ENCODE assay signal across 29 cellular contexts in the genomic region with DNA sequence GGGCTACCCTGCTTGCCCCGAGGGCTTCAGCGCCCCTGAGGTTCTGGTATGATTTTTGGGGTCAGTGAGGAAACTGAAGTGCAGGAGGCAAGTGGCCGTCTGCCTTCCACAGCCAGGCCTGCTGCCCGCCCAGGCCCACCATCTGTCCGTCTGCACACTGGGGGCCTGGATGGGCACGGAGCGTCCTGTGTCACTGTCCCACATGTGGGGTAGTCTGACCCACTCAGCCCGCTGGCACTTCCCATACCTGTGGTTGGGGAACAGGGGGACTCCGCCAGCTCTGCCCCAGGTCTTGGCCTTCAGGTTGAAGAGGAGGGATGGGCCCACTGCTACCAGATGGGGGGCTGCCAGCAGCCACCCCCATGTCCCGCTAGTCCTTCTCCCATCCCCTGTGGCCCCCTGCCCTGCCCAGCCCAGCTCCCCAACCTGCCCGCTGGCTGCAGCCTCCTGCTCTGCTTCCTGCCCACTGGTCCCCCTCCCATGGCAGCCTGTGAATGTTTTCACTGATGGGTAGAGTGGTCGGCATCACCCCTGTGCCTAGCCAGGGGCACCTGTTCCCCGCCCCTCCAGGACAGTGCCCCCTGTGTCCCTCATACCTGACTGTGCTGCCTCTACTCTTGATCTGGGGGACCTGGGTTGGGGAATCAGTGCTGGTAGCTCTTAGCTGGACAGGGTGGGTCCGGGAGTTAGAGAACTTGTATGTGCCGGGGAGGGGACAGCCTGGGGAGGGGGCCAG. TPM values are rescaled to one million over a fixed set of nuclear protein-coding genes. Genes with fewer than 3 reads are reported as not detected.
DNase-seq lines count a peak whose midpoint lies in the region; ATAC-seq and TF ChIP-seq lines count a peak whose summit lies in the region.
"Had no signal": no experiment of that assay in that cellular context is flagged by ENCODE, and none has a peak within 500 bp of the region (broad histone marks: within the 10 kb centered on the region; RNA-seq: fewer than 3 reads in every experiment).

No MANE protein-coding gene starts in this region.

- H3K79me2 ChIP-seq in osteoblast (ENCODE audit: insufficient read depth, low read length), result peaks cover 88% of the 10 kb centered on the region

- H2BK12ac ChIP-seq in mesenchymal stem cell (ENCODE audit: low read length in 2 of 2), result no peak overlapping the region

- WGBS in gastroesophageal sphincter (ENCODE audit: low coverage in 1 of 2), 2 donors, result 86 to 100% methylated on average over 1 to 3 of the region's 15 CpGs
- 90% methylated on average over 15 of the region's 15 CpGs for WGBS in prostate gland
- WGBS in mesenchymal stem cell, result 96% methylated on average over 15 of the region's 15 CpGs

- TF ChIP-seq POLR2A in gastroesophageal sphincter (IDR thresholded peaks at IDR 0.05), result no peak
- no peak for TF ChIP-seq POLR2A in prostate gland (IDR thresholded peaks at IDR 0.05)

- no peaks in the 10 kb centered on the region for H3K9me3 ChIP-seq in gastroesophageal sphincter
- no peaks in the 10 kb centered on the region for H3K9me3 ChIP-seq in osteoblast (ENCODE audit: low read depth, low read length)
- H3K9me3 ChIP-seq in prostate gland, result no peaks in the 10 kb centered on the region
- H3K9me3 ChIP-seq in mesenchymal stem cell (ENCODE audit: control insufficient read depth, low read length), result no peaks in the 10 kb centered on the region
- H3K9me3 ChIP-seq: A549, gastrocnemius medialis, vagina had no signal

- H3K36me3 ChIP-seq in gastroesophageal sphincter, result peaks cover 0 to 34% of the 10 kb centered on the region in 2 donors
- H3K36me3 ChIP-seq in osteoblast (ENCODE audit: insufficient read depth, low read length), result peaks cover 23% of the 10 kb centered on the region
- H3K36me3 ChIP-seq in prostate gland, result peaks cover 3 to 9% of the 10 kb centered on the region in 2 donors
- H3K36me3 ChIP-seq in mesenchymal stem cell (ENCODE audit: control insufficient read depth in 1 of 2, insufficient read depth in 2 of 2, low read depth in 1 of 2, low read length in 2 of 2), result peaks cover 40 to 83% of the 10 kb centered on the region in 2 experiments

- H3K27me3 ChIP-seq in gastroesophageal sphincter (no peaks in the 10 kb centered on the region), osteoblast (ENCODE audit: insufficient read depth, low read length) (no peaks in the 10 kb centered on the region), prostate gland (replicated peaks; ENCODE audit: insufficient read depth) (no peaks in the 10 kb centered on the region), mesenchymal stem cell (ENCODE audit: control insufficient read depth in 1 of 2, insufficient read depth in 1 of 2, low read length in 2 of 2) (no peaks in the 10 kb centered on the region)
- H3K27me3 ChIP-seq: cardiac muscle cell, gastrocnemius medialis, hepatocyte, vagina had no signal

- H4K20me1 ChIP-seq in osteoblast (ENCODE audit: insufficient read depth, low read length), result peaks cover 59% of the 10 kb centered on the region

- peaks cover 51% of the 10 kb centered on the region for H3K79me1 ChIP-seq in mesenchymal stem cell (replicated peaks; ENCODE audit: low read length, poor library complexity, severe bottlenecking)

- H2AK5ac ChIP-seq in mesenchymal stem cell (ENCODE audit: low read length, severe bottlenecking), result no peak overlapping the region

- intact Hi-C loops in prostate gland (cut with DNase I), result no loop called here

- peak; percentile 5 for ATAC-seq in stimulated activated naive CD8-positive, alpha-beta T cell treated with anti-CD3 and anti-CD28 coated beads, Interleukin-15, Interleukin-2, amounts not matched to agents 100 U/mL and 50 U/mL, for 24 hours
- ATAC-seq in stimulated activated naive CD8-positive, alpha-beta T cell treated with anti-CD3 and anti-CD28 coated beads, Interleukin-15, amount 100 ng/mL, for 72 hours, result no peak
- no peak for ATAC-seq in gastroesophageal sphincter
- ATAC-seq in activated CD8-positive, alpha-beta memory T cell treated with anti-CD3 and anti-CD28 coated beads, Interleukin-2, amount 10 ng/mL, durations not matched to agents 7 days and 5 days, result no peak
- ATAC-seq: A549; CD8-positive, alpha-beta T cell; gastrocnemius medialis; left cardiac atrium; Panc1 had no signal

- no peak overlapping the region for H4K91ac ChIP-seq in mesenchymal stem cell (ENCODE audit: low read length)

- no peak overlapping the region for H2BK15ac ChIP-seq in mesenchymal stem cell (ENCODE audit: low read depth, poor library complexity, severe bottlenecking)

- no peak overlapping the region for H3K9ac ChIP-seq in mesenchymal stem cell (ENCODE audit: low read length)

- no peak overlapping the region for H3K4me3 ChIP-seq in gastroesophageal sphincter
- no peak overlapping the region for H3K4me3 ChIP-seq in osteoblast (ENCODE audit: insufficient read depth, low read length)
- H3K4me3 ChIP-seq in prostate gland, result no peak overlapping the region
- H3K4me3 ChIP-seq in mesenchymal stem cell (ENCODE audit: insufficient read depth in 1 of 2, low read depth in 1 of 2, low read length in 2 of 2), result no peak overlapping the region
- H3K4me3 ChIP-seq: A549, cardiac muscle cell, gastrocnemius medialis, hepatocyte had no signal

- no peak for TF ChIP-seq EP300 in gastroesophageal sphincter (IDR thresholded peaks at IDR 0.05)

- no peak for DNase-seq in stimulated activated naive CD8-positive, alpha-beta T cell treated with anti-CD3 and anti-CD28 coated beads, Interleukin-15, Interleukin-2, amounts not matched to agents 100 U/mL and 50 U/mL, for 24 hours
- DNase-seq in stimulated activated naive CD8-positive, alpha-beta T cell treated with anti-CD3 and anti-CD28 coated beads, Interleukin-15, amount 100 ng/mL, for 72 hours, result no peak
- peak; percentile 74 for DNase-seq in osteoblast (ENCODE audit: insufficient read length, low spot score, missing footprints)
- no peak for DNase-seq in activated CD8-positive, alpha-beta memory T cell treated with anti-CD3 and anti-CD28 coated beads, Interleukin-2, amount 10 ng/mL, durations not matched to agents 7 days and 5 days
- DNase-seq in prostate gland (ENCODE audit: low spot score), result no peak
- no peak for DNase-seq in mesenchymal stem cell
- no peak for DNase-seq in cerebellar cortex (ENCODE audit: low spot score)
- DNase-seq: activated CD8-positive, alpha-beta memory T cell treated with anti-CD3 and anti-CD28 coated beads for 24 hours; AML-193; CD8-positive, alpha-beta T cell; gastrocnemius medialis; GOT3; HFFc6; Kasumi-1; left cardiac atrium; MV-4-11; NCI-H1436 treated with DMSO at 0.1 percent for 48 hours; NCI-H2107; NCI-H748 treated with DMSO at 0.1 percent for 48 hours; SHP77 treated with DMSO at 0.1 percent for 48 hours; stimulated activated CD4-positive, alpha-beta T cell treated with anti-CD3 and anti-CD28 coated beads, Interleukin-4, amount 100 ng/mL, for 24 hours had no signal

- H2BK5ac ChIP-seq in mesenchymal stem cell (ENCODE audit: low read depth, low read length, poor library complexity, severe bottlenecking), result no peak overlapping the region

- no peak overlapping the region for H3K23ac ChIP-seq in mesenchymal stem cell (ENCODE audit: low read length in 2 of 2)

- H3K14ac ChIP-seq in mesenchymal stem cell (ENCODE audit: low read length in 2 of 2), result no peak overlapping the region

- CTCF ChIA-PET in activated CD8-positive, alpha-beta memory T cell treated with anti-CD3 and anti-CD28 coated beads, Interleukin-2, amount 10 ng/mL, durations not matched to agents 7 days and 5 days (lab: Charles Lee), result no interaction called here

- TF ChIP-seq CTCF in gastroesophageal sphincter (IDR thresholded peaks at IDR 0.05) (no peak), osteoblast (IDR thresholded peaks at IDR 0.05; ENCODE audit: extremely low read depth, low read depth, low read length) (no peak), prostate gland (IDR thresholded peaks at IDR 0.05) (no peak)

- H3K27me3 Mint-ChIP-seq in stimulated activated naive CD8-positive, alpha-beta T cell treated with anti-CD3 and anti-CD28 coated beads, Interleukin-15, amount 100 ng/mL, for 72 hours, result no peaks in the 10 kb centered on the region
- no peaks in the 10 kb centered on the region for H3K27me3 Mint-ChIP-seq in activated CD8-positive, alpha-beta memory T cell treated with anti-CD3 and anti-CD28 coated beads, Interleukin-2, amount 10 ng/mL, durations not matched to agents 7 days and 5 days
- H3K27me3 Mint-ChIP-seq: activated naive CD8-positive, alpha-beta T cell; progenitor cell of endocrine pancreas had no signal

- H3K4me2 ChIP-seq in osteoblast (ENCODE audit: insufficient read depth, low read length) (no peak overlapping the region), mesenchymal stem cell (ENCODE audit: low read length, poor library complexity, severe bottlenecking) (no peak overlapping the region)
- H3K4me2 ChIP-seq: A549, hepatocyte had no signal

- H3K4me1 ChIP-seq in gastroesophageal sphincter (peaks cover 0 to 87% (median 29%) of the 10 kb centered on the region in 3 donors), osteoblast (ENCODE audit: insufficient read depth, low read length) (no peaks in the 10 kb centered on the region), prostate gland (replicated peaks) (peaks cover 19% of the 10 kb centered on the region), mesenchymal stem cell (ENCODE audit: control insufficient read depth, insufficient read depth, low read depth, low read length) (peaks cover 39% of the 10 kb centered on the region)
- H3K4me1 ChIP-seq: A549 had no signal

- no peak overlapping the region for H2AFZ ChIP-seq in osteoblast (ENCODE audit: low read length)
- H2AFZ ChIP-seq in mesenchymal stem cell (ENCODE audit: low read depth, low read length), result no peak overlapping the region
- H2AFZ ChIP-seq: hepatocyte had no signal

- H3K9me3 Mint-ChIP-seq in stimulated activated naive CD8-positive, alpha-beta T cell treated with anti-CD3 and anti-CD28 coated beads, Interleukin-15, amount 100 ng/mL, for 72 hours, result no peaks in the 10 kb centered on the region
- peaks cover 2% of the 10 kb centered on the region for H3K9me3 Mint-ChIP-seq in activated CD8-positive, alpha-beta memory T cell treated with anti-CD3 and anti-CD28 coated beads, Interleukin-2, amount 10 ng/mL, durations not matched to agents 7 days and 5 days (ENCODE audit: low read depth)
- H3K9me3 Mint-ChIP-seq: CD8-positive, alpha-beta T cell; HFFc6 had no signal

- H3K4ac ChIP-seq in mesenchymal stem cell (ENCODE audit: low read depth in 1 of 2, low read length in 2 of 2), result no peak overlapping the region

- peak overlapping the region in 3 of 4 donors; percentile 46 to 83 (median 78) for H3K27ac ChIP-seq in gastroesophageal sphincter
- H3K27ac ChIP-seq in osteoblast (ENCODE audit: low read depth, low read length), result no peak overlapping the region
- H3K27ac ChIP-seq in prostate gland, result no peak overlapping the region
- H3K27ac ChIP-seq in mesenchymal stem cell (ENCODE audit: low read length, poor library complexity, severe bottlenecking), result no peak overlapping the region
- H3K27ac ChIP-seq: A549, cardiac muscle cell, hepatocyte had no signal

- peaks cover 54% of the 10 kb centered on the region for H3K4me1 Mint-ChIP-seq in stimulated activated naive CD8-positive, alpha-beta T cell treated with anti-CD3 and anti-CD28 coated beads, Interleukin-15, amount 100 ng/mL, for 72 hours
- H3K4me1 Mint-ChIP-seq in activated CD8-positive, alpha-beta memory T cell treated with anti-CD3 and anti-CD28 coated beads, Interleukin-2, amount 10 ng/mL, durations not matched to agents 7 days and 5 days, result peaks cover 3% of the 10 kb centered on the region

- H4K8ac ChIP-seq in mesenchymal stem cell (ENCODE audit: low read length), result no peak overlapping the region

- H3K36me3 Mint-ChIP-seq in activated CD8-positive, alpha-beta memory T cell treated with anti-CD3 and anti-CD28 coated beads, Interleukin-2, amount 10 ng/mL, durations not matched to agents 7 days and 5 days, result peaks cover 9% of the 10 kb centered on the region

- no peak overlapping the region for H2BK120ac ChIP-seq in mesenchymal stem cell (ENCODE audit: low read depth, low read length)

- no peak overlapping the region for H3K4me3 Mint-ChIP-seq in stimulated activated naive CD8-positive, alpha-beta T cell treated with anti-CD3 and anti-CD28 coated beads, Interleukin-15, amount 100 ng/mL, for 72 hours
- no peak overlapping the region for H3K4me3 Mint-ChIP-seq in activated CD8-positive, alpha-beta memory T cell treated with anti-CD3 and anti-CD28 coated beads, Interleukin-2, amount 10 ng/mL, durations not matched to agents 7 days and 5 days
- H3K4me3 Mint-ChIP-seq: activated naive CD8-positive, alpha-beta T cell; CD8-positive, alpha-beta T cell; HFFc6 had no signal

- H3K27ac Mint-ChIP-seq in stimulated activated naive CD8-positive, alpha-beta T cell treated with anti-CD3 and anti-CD28 coated beads, Interleukin-15, amount 100 ng/mL, for 72 hours, result peak overlapping the region in 1 of 2 donors; percentile 48
- no peak overlapping the region for H3K27ac Mint-ChIP-seq in activated CD8-positive, alpha-beta memory T cell treated with anti-CD3 and anti-CD28 coated beads, Interleukin-2, amount 10 ng/mL, durations not matched to agents 7 days and 5 days
- H3K27ac Mint-ChIP-seq: activated naive CD8-positive, alpha-beta T cell; CD8-positive, alpha-beta T cell; HFFc6; progenitor cell of endocrine pancreas had no signal

- H3K18ac ChIP-seq in mesenchymal stem cell (ENCODE audit: low read depth in 1 of 2, low read length in 2 of 2), result no peak overlapping the region

RNA-seq across cellular contexts. Expression of gene PIAS4, which starts 9.5 kb away (rescaled TPM):
- total RNA-seq in gastroesophageal sphincter, result 10 to 100 TPM; 15.3 to 26.4 (median 16.8) TPM
- 14.7 and 21.4 TPM in 2 replicates for total RNA-seq in osteoblast
- 10 to 100 TPM; 34.0 to 39.4 TPM for total RNA-seq in activated CD8-positive, alpha-beta memory T cell treated with anti-CD3 and anti-CD28 coated beads, Interleukin-2, amount 10 ng/mL, durations not matched to agents 7 days and 5 days
- total RNA-seq in prostate gland, result 10 to 100 TPM; 25.3 to 70.0 TPM
- 49.3 TPM for polyA plus RNA-seq in mesenchymal stem cell (2013, experiment 1 of 2)
- polyA plus RNA-seq in mesenchymal stem cell (2013, experiment 2 of 2), result 49.4 TPM

RNA-seq across cellular contexts. Expression of gene EEF2, which starts 31.8 kb away (rescaled TPM):
- total RNA-seq in gastroesophageal sphincter (1,000 to 10,000 TPM; 2,212 to 2,463 (median 2,311) TPM), osteoblast (2,656 and 2,968 TPM in 2 replicates), prostate gland (1,000 to 10,000 TPM; 1,974 to 1,998 TPM)
- 1,000 to 10,000 TPM; 1,382 to 1,952 TPM for total RNA-seq in activated CD8-positive, alpha-beta memory T cell treated with anti-CD3 and anti-CD28 coated beads, Interleukin-2, amount 10 ng/mL, durations not matched to agents 7 days and 5 days
- polyA plus RNA-seq in mesenchymal stem cell (2013, experiment 1 of 2), result 2,485 TPM
- 2,452 TPM for polyA plus RNA-seq in mesenchymal stem cell (2013, experiment 2 of 2)

RNA-seq across cellular contexts. Expression of gene DAPK3, which starts 46.2 kb away (rescaled TPM):
- 100 to 1,000 TPM; 192 to 257 (median 235) TPM for total RNA-seq in gastroesophageal sphincter
- total RNA-seq in osteoblast, result 122 and 131 TPM in 2 replicates
- 10 to 100 TPM; 49.3 to 53.0 TPM for total RNA-seq in activated CD8-positive, alpha-beta memory T cell treated with anti-CD3 and anti-CD28 coated beads, Interleukin-2, amount 10 ng/mL, durations not matched to agents 7 days and 5 days
- 100 to 1,000 TPM in 1 of 2 donors, 10 to 100 TPM in 1; 87.1 to 107 TPM for total RNA-seq in prostate gland
- polyA plus RNA-seq in mesenchymal stem cell (2013, experiment 1 of 2), result 83.5 TPM
- 80.6 TPM for polyA plus RNA-seq in mesenchymal stem cell (2013, experiment 2 of 2)

RNA-seq across cellular contexts. Expression of gene ZBTB7A, which starts 49.6 kb away (rescaled TPM):
- 100 to 1,000 TPM in 1 of 4 donors, 10 to 100 TPM in 3; 65.6 to 122 (median 82.4) TPM for total RNA-seq in gastroesophageal sphincter
- 38.6 and 42.7 TPM in 2 replicates for total RNA-seq in osteoblast
- total RNA-seq in activated CD8-positive, alpha-beta memory T cell treated with anti-CD3 and anti-CD28 coated beads, Interleukin-2, amount 10 ng/mL, durations not matched to agents 7 days and 5 days, result 10 to 100 TPM; 67.4 to 72.6 TPM
- total RNA-seq in prostate gland, result 10 to 100 TPM; 77.1 to 87.3 TPM
- 27.7 TPM for polyA plus RNA-seq in mesenchymal stem cell (2013, experiment 1 of 2)
- 26.9 TPM for polyA plus RNA-seq in mesenchymal stem cell (2013, experiment 2 of 2)

Comparison
In these comparisons a context has a peak if more than half of its experiments do, and no peak if none do; other contexts are left out.
1. H3K27ac ChIP-seq: peak in gastroesophageal sphincter (3 of 4); none in osteoblast (single experiment), prostate gland (0 of 2) and mesenchymal stem cell (single experiment).